Comparison of ENCODE assay signal across 8 cellular contexts in the genomic region with DNA sequence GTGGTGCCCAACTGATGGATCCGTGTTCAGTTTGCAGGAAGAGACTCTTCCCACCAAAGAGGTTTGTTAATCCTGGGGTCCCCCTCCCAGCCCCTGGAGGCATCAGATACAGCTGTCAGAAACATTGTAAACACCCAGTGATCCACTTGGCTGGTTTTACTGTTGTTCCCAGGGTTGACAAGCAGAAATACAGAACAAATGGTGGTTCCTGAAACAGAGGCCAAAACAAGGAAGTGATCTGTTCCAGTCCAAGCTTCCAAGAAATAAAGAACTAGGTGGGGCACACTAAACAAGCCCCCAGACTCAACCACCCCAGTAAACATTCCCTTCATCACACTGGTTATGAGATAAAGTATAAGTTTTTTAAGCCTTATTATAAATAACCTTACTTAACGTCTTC. TPM values are rescaled to one million over a fixed set of nuclear protein-coding genes. Genes with fewer than 3 reads are reported as not detected.
DNase-seq lines count a peak whose midpoint lies in the region; ATAC-seq and TF ChIP-seq lines count a peak whose summit lies in the region.

No MANE protein-coding gene starts in this region.

- H3K23ac ChIP-seq in mesenchymal stem cell (ENCODE audit: low read length in 2 of 2): no peak overlapping the region

- no peak overlapping the region for H2BK15ac ChIP-seq in mesenchymal stem cell (ENCODE audit: low read depth, poor library complexity, severe bottlenecking)

- H2BK120ac ChIP-seq in mesenchymal stem cell (ENCODE audit: low read depth, low read length): no peak overlapping the region

- no peak overlapping the region for H3K14ac ChIP-seq in mesenchymal stem cell (ENCODE audit: low read length in 2 of 2)

- no peak for TF ChIP-seq CTCF in natural killer cell (IDR thresholded peaks at IDR 0.05)
- no peak for TF ChIP-seq CTCF in vagina (IDR thresholded peaks at IDR 0.05)

- H3K9ac ChIP-seq in mesenchymal stem cell (ENCODE audit: low read length): peak overlapping the region; percentile 95

- no peaks in the 10 kb centered on the region for H3K79me1 ChIP-seq in mesenchymal stem cell (replicated peaks; ENCODE audit: low read length, poor library complexity, severe bottlenecking)

- H3K18ac ChIP-seq in mesenchymal stem cell (ENCODE audit: low read depth in 1 of 2, low read length in 2 of 2): no peak overlapping the region

- H3K36me3 ChIP-seq in mesenchymal stem cell (ENCODE audit: control insufficient read depth in 1 of 2, insufficient read depth in 2 of 2, low read depth in 1 of 2, low read length in 2 of 2) (no peaks in the 10 kb centered on the region), vagina (no peaks in the 10 kb centered on the region)

- H3K27ac ChIP-seq in mesenchymal stem cell (ENCODE audit: low read length, poor library complexity, severe bottlenecking): no peak overlapping the region
- peak overlapping the region; percentile 72 for H3K27ac ChIP-seq in vagina

- DNase-seq in natural killer cell (no peak), mesenchymal stem cell (peak; percentile 0), vagina (ENCODE audit: extremely low spot score in 2 of 2) (no peak), posterior vena cava (ENCODE audit: low spot score) (no peak), left lobe of liver (ENCODE audit: low spot score) (no peak)
- DNase-seq in natural killer cell treated with Interleukin-12 subunit alpha and Interleukin-12 subunit beta and Interleukin-15 and Interleukin-18, amount 100 ng/mL, for 72 hours (ENCODE audit: low spot score): no peak
- no peak for DNase-seq in activated naive CD8-positive, alpha-beta T cell treated with anti-CD3 and anti-CD28 coated beads, Interleukin-2, amount 10 ng/mL, durations not matched to agents 7 days and 5 days

- 100% methylated on average over 1 of the region's 2 CpGs for WGBS in mesenchymal stem cell

- H3K9me3 ChIP-seq in mesenchymal stem cell (ENCODE audit: control insufficient read depth, low read length): peaks cover 5% of the 10 kb centered on the region
- peaks cover 6% of the 10 kb centered on the region for H3K9me3 ChIP-seq in vagina

- ATAC-seq in natural killer cell: no peak
- no peak for ATAC-seq in natural killer cell treated with Interleukin-12 subunit alpha and Interleukin-12 subunit beta and Interleukin-15 and Interleukin-18, amount 100 ng/mL, for 72 hours
- no peak for ATAC-seq in activated naive CD8-positive, alpha-beta T cell treated with anti-CD3 and anti-CD28 coated beads, Interleukin-2, amount 10 ng/mL, durations not matched to agents 7 days and 5 days (ENCODE audit: low read depth)
- no peak for ATAC-seq in left lobe of liver
- no peak for ATAC-seq in GM18868 (IDR thresholded peaks at IDR 0.05; ENCODE audit: unreplicated experiment)

- no peak overlapping the region for H2BK12ac ChIP-seq in mesenchymal stem cell (ENCODE audit: low read length in 2 of 2)

- no peak overlapping the region for H3K4ac ChIP-seq in mesenchymal stem cell (ENCODE audit: low read depth in 1 of 2, low read length in 2 of 2)

- H3K4me2 ChIP-seq in mesenchymal stem cell (ENCODE audit: low read length, poor library complexity, severe bottlenecking): peak overlapping the region; percentile 28

- H3K27me3 ChIP-seq in mesenchymal stem cell (ENCODE audit: control insufficient read depth in 1 of 2, insufficient read depth in 1 of 2, low read length in 2 of 2): no peaks in the 10 kb centered on the region
- no peaks in the 10 kb centered on the region for H3K27me3 ChIP-seq in vagina

- H3K27me3 Mint-ChIP-seq in natural killer cell (ENCODE audit: low read depth in 2 of 2): no peaks in the 10 kb centered on the region
- no peaks in the 10 kb centered on the region for H3K27me3 Mint-ChIP-seq in natural killer cell treated with Interleukin-12 subunit alpha and Interleukin-12 subunit beta and Interleukin-15 and Interleukin-18, amount 100 ng/mL, for 72 hours
- H3K27me3 Mint-ChIP-seq in activated naive CD8-positive, alpha-beta T cell treated with anti-CD3 and anti-CD28 coated beads, Interleukin-2, amount 10 ng/mL, durations not matched to agents 7 days and 5 days: no peaks in the 10 kb centered on the region

- no peak overlapping the region for H2AFZ ChIP-seq in mesenchymal stem cell (ENCODE audit: low read depth, low read length)

- POLR2A ChIA-PET in activated naive CD8-positive, alpha-beta T cell treated with anti-CD3 and anti-CD28 coated beads, Interleukin-2, amount 10 ng/mL, durations not matched to agents 7 days and 5 days (lab: Charles Lee): no interaction called here

- H3K4me1 Mint-ChIP-seq in natural killer cell: peaks cover 11 to 33% of the 10 kb centered on the region in 2 donors
- H3K4me1 Mint-ChIP-seq in natural killer cell treated with Interleukin-12 subunit alpha and Interleukin-12 subunit beta and Interleukin-15 and Interleukin-18, amount 100 ng/mL, for 72 hours (ENCODE audit: low read depth in 2 of 2): peaks cover 11 to 18% of the 10 kb centered on the region in 2 donors
- peaks cover 12% of the 10 kb centered on the region for H3K4me1 Mint-ChIP-seq in activated naive CD8-positive, alpha-beta T cell treated with anti-CD3 and anti-CD28 coated beads, Interleukin-2, amount 10 ng/mL, durations not matched to agents 7 days and 5 days

- peak overlapping the region; percentile 84 to 89 for H3K27ac Mint-ChIP-seq in natural killer cell
- peak overlapping the region in 1 of 2 donors; percentile 87 for H3K27ac Mint-ChIP-seq in natural killer cell treated with Interleukin-12 subunit alpha and Interleukin-12 subunit beta and Interleukin-15 and Interleukin-18, amount 100 ng/mL, for 72 hours
- peak overlapping the region; percentile 48 for H3K27ac Mint-ChIP-seq in activated naive CD8-positive, alpha-beta T cell treated with anti-CD3 and anti-CD28 coated beads, Interleukin-2, amount 10 ng/mL, durations not matched to agents 7 days and 5 days

- H3K9me3 Mint-ChIP-seq in natural killer cell: peaks cover 0 to 2% of the 10 kb centered on the region in 2 donors
- H3K9me3 Mint-ChIP-seq in natural killer cell treated with Interleukin-12 subunit alpha and Interleukin-12 subunit beta and Interleukin-15 and Interleukin-18, amount 100 ng/mL, for 72 hours: no peaks in the 10 kb centered on the region
- peaks cover 6% of the 10 kb centered on the region for H3K9me3 Mint-ChIP-seq in activated naive CD8-positive, alpha-beta T cell treated with anti-CD3 and anti-CD28 coated beads, Interleukin-2, amount 10 ng/mL, durations not matched to agents 7 days and 5 days

- H4K8ac ChIP-seq in mesenchymal stem cell (ENCODE audit: low read length): no peak overlapping the region

- no peak overlapping the region for H3K4me3 Mint-ChIP-seq in natural killer cell
- H3K4me3 Mint-ChIP-seq in natural killer cell treated with Interleukin-12 subunit alpha and Interleukin-12 subunit beta and Interleukin-15 and Interleukin-18, amount 100 ng/mL, for 72 hours: no peak overlapping the region
- peak overlapping the region; percentile 88 for H3K4me3 Mint-ChIP-seq in activated naive CD8-positive, alpha-beta T cell treated with anti-CD3 and anti-CD28 coated beads, Interleukin-2, amount 10 ng/mL, durations not matched to agents 7 days and 5 days

- H4K91ac ChIP-seq in mesenchymal stem cell (ENCODE audit: low read length): no peak overlapping the region

- H3K4me1 ChIP-seq in mesenchymal stem cell (ENCODE audit: control insufficient read depth, insufficient read depth, low read depth, low read length) (no peaks in the 10 kb centered on the region), vagina (peaks cover 7% of the 10 kb centered on the region)

- no peak overlapping the region for H2AK5ac ChIP-seq in mesenchymal stem cell (ENCODE audit: low read length, severe bottlenecking)

- no peaks in the 10 kb centered on the region for H3K36me3 Mint-ChIP-seq in natural killer cell
- H3K36me3 Mint-ChIP-seq in natural killer cell treated with Interleukin-12 subunit alpha and Interleukin-12 subunit beta and Interleukin-15 and Interleukin-18, amount 100 ng/mL, for 72 hours: peaks cover 13% of the 10 kb centered on the region
- peaks cover 17% of the 10 kb centered on the region for H3K36me3 Mint-ChIP-seq in activated naive CD8-positive, alpha-beta T cell treated with anti-CD3 and anti-CD28 coated beads, Interleukin-2, amount 10 ng/mL, durations not matched to agents 7 days and 5 days

- no peak overlapping the region for H2BK5ac ChIP-seq in mesenchymal stem cell (ENCODE audit: low read depth, low read length, poor library complexity, severe bottlenecking)

- H3K4me3 ChIP-seq in mesenchymal stem cell (ENCODE audit: insufficient read depth in 1 of 2, low read depth in 1 of 2, low read length in 2 of 2) (peak overlapping the region in 1 of 2 experiments; percentile 84), vagina (peak overlapping the region in 1 of 2 donors; percentile 57)

- intact Hi-C loops in natural killer cell (cut with micrococcal nuclease) (no loop called here), vagina (cut with DNase I) (no loop called here), posterior vena cava (cut with DNase I) (no loop called here)

- TF ChIP-seq POLR2A in vagina (IDR thresholded peaks at IDR 0.05): no peak

RNA-seq across cellular contexts. Expression of gene SPRY3, which starts 1.1 kb away (rescaled TPM):
- total RNA-seq in natural killer cell (1 to 10 TPM in 2 of 3 donors, under 1 TPM in 1; 0.78 to 1.6 (median 1.0) TPM), vagina (1.7 TPM), posterior vena cava (1 to 10 TPM; 1.1 to 1.7 TPM), left lobe of liver (0.48 TPM)
- total RNA-seq in natural killer cell treated with Interleukin-12 subunit alpha and Interleukin-12 subunit beta and Interleukin-15 and Interleukin-18, amount 100 ng/mL, for 72 hours: under 1 TPM; 0.84 to 0.93 TPM
- total RNA-seq in activated naive CD8-positive, alpha-beta T cell treated with anti-CD3 and anti-CD28 coated beads, Interleukin-2, amount 10 ng/mL, durations not matched to agents 7 days and 5 days: under 1 TPM; 0.33 to 0.40 TPM
- polyA plus RNA-seq in mesenchymal stem cell (2013, experiment 1 of 2): 0.44 TPM
- 0.53 TPM for polyA plus RNA-seq in mesenchymal stem cell (2013, experiment 2 of 2)

RNA-seq across cellular contexts. Expression of gene TMLHE, which starts 1.4 kb away (rescaled TPM):
- 10 to 100 TPM; 12.9 to 18.5 (median 16.1) TPM for total RNA-seq in natural killer cell
- total RNA-seq in natural killer cell treated with Interleukin-12 subunit alpha and Interleukin-12 subunit beta and Interleukin-15 and Interleukin-18, amount 100 ng/mL, for 72 hours: 10 to 100 TPM in 1 of 2 donors, 1 to 10 TPM in 1; 7.4 to 14.1 TPM
- total RNA-seq in activated naive CD8-positive, alpha-beta T cell treated with anti-CD3 and anti-CD28 coated beads, Interleukin-2, amount 10 ng/mL, durations not matched to agents 7 days and 5 days: 10 to 100 TPM; 14.3 to 15.0 TPM
- 13.0 TPM for polyA plus RNA-seq in mesenchymal stem cell (2013, experiment 1 of 2)
- 12.3 TPM for polyA plus RNA-seq in mesenchymal stem cell (2013, experiment 2 of 2)
- 19.6 TPM for total RNA-seq in vagina
- 10 to 100 TPM; 15.8 to 15.9 TPM for total RNA-seq in posterior vena cava
- total RNA-seq in left lobe of liver: 16.1 TPM
